ENCODE assay signal across 11 cellular contexts in the genomic region with DNA sequence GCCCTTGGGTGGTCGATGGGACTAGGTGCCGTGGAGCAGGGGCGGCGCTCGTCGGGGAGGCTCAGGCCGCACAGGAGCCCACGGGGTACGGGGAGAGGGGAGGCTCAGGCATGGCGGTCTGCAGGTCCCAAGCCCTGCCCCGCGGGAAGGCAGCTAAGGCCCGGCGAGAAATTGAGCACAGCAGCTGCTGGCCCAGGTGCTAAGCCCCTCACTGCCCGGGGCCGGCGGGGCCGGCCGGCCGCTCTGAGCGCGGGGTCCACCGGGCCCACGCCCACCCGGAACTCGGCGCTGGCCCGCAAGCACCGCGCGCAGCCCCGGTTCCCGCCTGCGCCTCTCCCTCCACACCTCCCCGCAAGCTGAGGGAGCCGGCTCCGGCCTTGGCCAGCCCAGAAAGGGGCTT. TPM values are rescaled to one million over a fixed set of nuclear protein-coding genes. Genes with fewer than 3 reads are reported as not detected.
"Had no signal": no experiment of that assay in that cellular context is flagged by ENCODE, and none has a peak within 500 bp of the region (broad histone marks: within the 10 kb centered on the region; RNA-seq: fewer than 3 reads in every experiment).

No MANE protein-coding gene starts in this region.

RNA-seq across cellular contexts. Expression of a gene that starts 13.3 kb away (rescaled TPM):
- total RNA-seq: OCI-LY7, PC-3, PC-9, Right ventricle myocardium inferior, Right ventricle myocardium superior, RPMI7951, SJCRH30, SJSA1, SK-MEL-5 had no signal
- polyA plus RNA-seq: SK-N-SH had no signal

RNA-seq across cellular contexts. Expression of a gene that starts 24.8 kb away (rescaled TPM):
- total RNA-seq: OCI-LY7, PC-3, Peyer's patch, Right ventricle myocardium inferior, Right ventricle myocardium superior, RPMI7951, SJCRH30, SJSA1, SK-MEL-5 had no signal
